27 cellular contexts compared by ENCODE assay signal in genomic region chr20:32592022-32592421, GRCh38.
"Had no signal": no experiment of that assay in that cellular context is flagged by ENCODE, and none has a peak within 500 bp of the region (broad histone marks: within the 10 kb centered on the region; RNA-seq: fewer than 3 reads in every experiment).

No MANE protein-coding gene starts in this region.

- DNase-seq: colonic mucosa; cortex of kidney; effector CD8-positive, alpha-beta T cell; effector memory CD8-positive, alpha-beta T cell; endodermal cell; erythroblast; esophagus squamous epithelium; foreskin fibroblast; foreskin melanocyte; gastrocnemius medialis; glutamatergic neuron; head of caudate nucleus; heart right ventricle; hippocampal formation; left cardiac atrium; left lung; left ventricle myocardium superior; lower lobe of right lung; mesendoderm; midbrain; naive thymus-derived CD4-positive, alpha-beta T cell had no signal

- H3K4me1 ChIP-seq: colonic mucosa, esophagus squamous epithelium, gastrocnemius medialis, heart right ventricle, lower lobe of right lung had no signal

- H3K36me3 ChIP-seq: colonic mucosa, esophagus squamous epithelium, gastrocnemius medialis, heart right ventricle, left lung, lower lobe of right lung had no signal

- H3K27ac Mint-ChIP-seq: effector memory CD8-positive, alpha-beta T cell; endodermal cell had no signal

- H3K9me3 ChIP-seq: colonic mucosa, esophagus squamous epithelium, gastrocnemius medialis, heart right ventricle, left lung, lower lobe of right lung had no signal

- H3K4me3 ChIP-seq: colonic mucosa, esophagus squamous epithelium, gastrocnemius medialis, heart right ventricle, left lung, lower lobe of right lung had no signal

- H3K9me3 Mint-ChIP-seq: dendritic cell treated with granulocyte-macrophage colony-stimulating factor and Interleukin-4, amounts not matched to agents 40 ng/mL and 50 ng/mL, for 4 days; effector memory CD8-positive, alpha-beta T cell; endodermal cell; naive thymus-derived CD4-positive, alpha-beta T cell had no signal

- H3K4me3 Mint-ChIP-seq: dendritic cell treated with granulocyte-macrophage colony-stimulating factor and Interleukin-4, amounts not matched to agents 40 ng/mL and 50 ng/mL, for 4 days; effector memory CD8-positive, alpha-beta T cell; endodermal cell; naive thymus-derived CD4-positive, alpha-beta T cell had no signal

- ATAC-seq: effector memory CD8-positive, alpha-beta T cell; esophagus mucosa; gastrocnemius medialis; heart right ventricle; left cardiac atrium; left lung; left ventricle myocardium superior; lower lobe of right lung; naive thymus-derived CD4-positive, alpha-beta T cell had no signal

- H3K27me3 ChIP-seq: colonic mucosa had no signal

- FAIRE-seq: endometrium, islet of Langerhans, keratinocyte had no signal

- H3K27ac ChIP-seq: colonic mucosa, epithelial cell of prostate, esophagus squamous epithelium, gastrocnemius medialis, heart right ventricle, left lung, lower lobe of right lung had no signal

- H3K36me3 Mint-ChIP-seq: naive thymus-derived CD4-positive, alpha-beta T cell had no signal

- H3K27me3 Mint-ChIP-seq: effector memory CD8-positive, alpha-beta T cell had no signal

- H3K4me1 Mint-ChIP-seq: endodermal cell had no signal
